In genomic region chr21:41926068-41926806, GRCh38 we compare ENCODE assay signal across 8 cellular contexts. TPM values are rescaled to one million over a fixed set of nuclear protein-coding genes. Genes with fewer than 3 reads are reported as not detected.
DNase-seq lines count a peak whose midpoint lies in the region; ATAC-seq and TF ChIP-seq lines count a peak whose summit lies in the region.

No MANE protein-coding gene starts in this region.

- H3K27ac Mint-ChIP-seq in WTC11 (peak overlapping the region; percentile 87), mesothelial cell of epicardium (peak overlapping the region; percentile 94)

- 9 to 18% methylated on average over 12 of the region's 12 CpGs for WGBS in tibial nerve, 2 donors

- peak overlapping the region; percentile 27 for H3K4me3 Mint-ChIP-seq in WTC11
- H3K4me3 Mint-ChIP-seq in mesothelial cell of epicardium: peak overlapping the region; percentile 43

- peak overlapping the region; percentile 91 to 92 for H3K9ac ChIP-seq in duodenal mucosa (ENCODE audit: low read depth in 1 of 2, low read length in 2 of 2)

- intact Hi-C loops in A673 (cut with micrococcal nuclease; ENCODE audit: unreplicated experiment): no loop called here

- DNase-seq in A673 (ENCODE audit: low spot score) (peak; percentile 44), HPDE6-E6E7 (ENCODE audit: extremely low spot score) (peak; percentile 41), WTC11 (ENCODE audit: low spot score) (peak; percentile 30), mesothelial cell of epicardium (ENCODE audit: low spot score in 2 of 2, unreplicated experiment in 2 of 2) (no peak), tibial nerve (ENCODE audit: low spot score in 2 of 2) (no peak), UCSD-AML1 (lab: John Stamatoyannopoulos, UW; ENCODE audit: unreplicated experiment) (no peak)

- ATAC-seq in GM18868 (IDR thresholded peaks at IDR 0.05; ENCODE audit: unreplicated experiment): peak; percentile 43
- peak; percentile 82 for ATAC-seq in WTC11

- no peak for TF ChIP-seq POLR2A in tibial nerve (IDR thresholded peaks at IDR 0.05)

- peak in 1 of 2 donors; percentile 48 for TF ChIP-seq EP300 in tibial nerve (IDR thresholded peaks at IDR 0.05)

- H3K9me3 ChIP-seq in A673 (ENCODE audit: low read depth, low read length, poor library complexity, severe bottlenecking): no peaks in the 10 kb centered on the region
- H3K9me3 ChIP-seq in duodenal mucosa (ENCODE audit: control insufficient read depth in 1 of 2, low read length in 2 of 2): no peaks in the 10 kb centered on the region
- no peaks in the 10 kb centered on the region for H3K9me3 ChIP-seq in tibial nerve

- TF ChIP-seq CTCF in A673 (conservative IDR thresholded peaks at IDR 0.05; ENCODE audit: low read depth, low read length) (no peak), WTC11 (IDR thresholded peaks at IDR 0.05) (no peak), mesothelial cell of epicardium (IDR thresholded peaks at IDR 0.05; ENCODE audit: unreplicated experiment) (no peak), tibial nerve (IDR thresholded peaks at IDR 0.05) (no peak)

- CTCF ChIA-PET in A673 (lab: Charles Lee): no interaction called here
- CTCF ChIA-PET in WTC11 (lab: Charles Lee): interaction anchor here (1.5 to 1.8 kb wide), 2 partner anchors 110 to 314 kb away, joined by 4 read pairs; no protein-coding TSS in a partner anchor

- no TSS peak for BruUV-seq in A673 (replicated peaks; lab: Mats Ljungman, UMichigan)

- POLR2A ChIA-PET in A673 (lab: Charles Lee; ENCODE audit: low non-redundant PET) (no interaction called here), WTC11 (lab: Charles Lee) (no interaction called here)

- H3K4me1 Mint-ChIP-seq in WTC11: peaks cover 39% of the 10 kb centered on the region
- H3K4me1 Mint-ChIP-seq in mesothelial cell of epicardium: peaks cover 48% of the 10 kb centered on the region

- H3K36me3 Mint-ChIP-seq in WTC11: no peaks in the 10 kb centered on the region
- no peaks in the 10 kb centered on the region for H3K36me3 Mint-ChIP-seq in mesothelial cell of epicardium

- H3K9me3 Mint-ChIP-seq in WTC11: no peaks in the 10 kb centered on the region
- H3K9me3 Mint-ChIP-seq in mesothelial cell of epicardium: no peaks in the 10 kb centered on the region

- peaks cover 17% of the 10 kb centered on the region for H3K4me1 ChIP-seq in A673 (ENCODE audit: insufficient read depth, low read length, poor library complexity, severe bottlenecking)
- peaks cover 29 to 49% of the 10 kb centered on the region in 2 donors for H3K4me1 ChIP-seq in duodenal mucosa (ENCODE audit: control insufficient read depth in 1 of 2, insufficient read depth in 2 of 2, low read length in 2 of 2)
- peaks cover 0 to 82% (median 30%) of the 10 kb centered on the region in 4 donors for H3K4me1 ChIP-seq in tibial nerve

- no peaks in the 10 kb centered on the region for H3K27me3 Mint-ChIP-seq in WTC11 (ENCODE audit: low read depth)
- no peaks in the 10 kb centered on the region for H3K27me3 Mint-ChIP-seq in mesothelial cell of epicardium (ENCODE audit: low read depth)

- H3K36me3 ChIP-seq in A673 (ENCODE audit: insufficient read depth, low read length, poor library complexity, severe bottlenecking): no peaks in the 10 kb centered on the region
- no peaks in the 10 kb centered on the region for H3K36me3 ChIP-seq in duodenal mucosa (ENCODE audit: control insufficient read depth in 1 of 2, insufficient read depth in 2 of 2, low read length in 2 of 2)
- H3K36me3 ChIP-seq in tibial nerve: no peaks in the 10 kb centered on the region

- H3K4me3 ChIP-seq in A673 (ENCODE audit: low read depth, low read length, poor library complexity, severe bottlenecking) (peak overlapping the region; percentile 26), duodenal mucosa (ENCODE audit: low read depth in 1 of 2, low read length in 2 of 2) (peak overlapping the region; percentile 78 to 81), tibial nerve (peak overlapping the region; percentile 8 to 57 (median 44))

- H3K27me3 ChIP-seq in A673 (replicated peaks; ENCODE audit: insufficient read depth, low read depth, low read length, poor library complexity) (no peaks in the 10 kb centered on the region), duodenal mucosa (ENCODE audit: control insufficient read depth in 1 of 2, insufficient read depth in 2 of 2, low read length in 2 of 2) (no peaks in the 10 kb centered on the region), tibial nerve (no peaks in the 10 kb centered on the region)

- H3K27ac ChIP-seq in A673 (ENCODE audit: low read depth, low read length, poor library complexity, severe bottlenecking) (peak overlapping the region; percentile 40), duodenal mucosa (ENCODE audit: low read depth, low read length) (peak overlapping the region; percentile 76), tibial nerve (peak overlapping the region; percentile 60 to 90 (median 89))

TF ChIP-seq in WTC11, 78 proteins besides CTCF, POLR2A, EP300 and RAD21 (continues in another document):
- TF ChIP-seq CREM (CRISPR knock-in tag; IDR thresholded peaks at IDR 0.05): no peak
- no peak for TF ChIP-seq FOXJ3 (CRISPR knock-in tag; IDR thresholded peaks at IDR 0.05; ENCODE audit: borderline replicate concordance)
- no peak for TF ChIP-seq ZNF512 (CRISPR knock-in tag; IDR thresholded peaks at IDR 0.05; ENCODE audit: borderline replicate concordance)
- TF ChIP-seq ZNF425 (CRISPR knock-in tag; conservative IDR thresholded peaks at IDR 0.05): no peak
- no peak for TF ChIP-seq SOX15 (CRISPR knock-in tag; IDR thresholded peaks at IDR 0.05)
- no peak for TF ChIP-seq KAT7 (CRISPR knock-in tag; IDR thresholded peaks at IDR 0.05; ENCODE audit: borderline replicate concordance)
- no peak for TF ChIP-seq GRHL2 (CRISPR knock-in tag; IDR thresholded peaks at IDR 0.05; ENCODE audit: insufficient replicate concordance, severe bottlenecking)
- TF ChIP-seq HMGA2 (CRISPR knock-in tag; IDR thresholded peaks at IDR 0.05): no peak
- no peak for TF ChIP-seq ZNF396 (CRISPR knock-in tag; IDR thresholded peaks at IDR 0.05; ENCODE audit: borderline replicate concordance)
- TF ChIP-seq SMAD3 (CRISPR knock-in tag; IDR thresholded peaks at IDR 0.05; ENCODE audit: borderline replicate concordance): no peak
- no peak for TF ChIP-seq CREB1 (CRISPR knock-in tag; IDR thresholded peaks at IDR 0.05)
- no peak for TF ChIP-seq GABPB1 (CRISPR knock-in tag; IDR thresholded peaks at IDR 0.05)
- TF ChIP-seq ZNF121 (CRISPR knock-in tag; IDR thresholded peaks at IDR 0.05): no peak
- no peak for TF ChIP-seq ATF6 (CRISPR knock-in tag; IDR thresholded peaks at IDR 0.05)
- no peak for TF ChIP-seq EMX1 (CRISPR knock-in tag; IDR thresholded peaks at IDR 0.05)

RNA-seq across cellular contexts. Expression of gene C2CD2, which starts 27.6 kb away (rescaled TPM):
- total RNA-seq in A673 (2021) (9.2 and 10.8 TPM in 2 replicates), WTC11 (2021) (11.2 to 14.9 TPM (median 14.1 TPM) in 3 replicates), mesothelial cell of epicardium (29.7 to 31.6 TPM (median 31.1 TPM) in 3 replicates), tibial nerve (10 to 100 TPM; 37.5 to 63.9 (median 51.6) TPM)

RNA-seq across cellular contexts. Expression of gene PRDM15, which starts 47.1 kb away (rescaled TPM):
- total RNA-seq in A673 (2021) (16.7 and 17.8 TPM in 2 replicates), WTC11 (2021) (10.3 to 12.9 TPM (median 12.2 TPM) in 3 replicates), mesothelial cell of epicardium (9.7 to 12.0 TPM (median 10.9 TPM) in 3 replicates), tibial nerve (10 to 100 TPM; 11.8 to 33.7 (median 18.5) TPM)

Comparison
In these comparisons a context has a peak if more than half of its experiments do, and no peak if none do; other contexts are left out.
1. DNase-seq: peak in A673 (single experiment), HPDE6-E6E7 (single experiment) and WTC11 (single experiment); none in mesothelial cell of epicardium (0 of 2), tibial nerve (0 of 2) and UCSD-AML1 (single experiment).
2. H3K4me3 ChIP-seq: peak in every context shown above with its lines; median percentile 80 in duodenal mucosa; 44 in tibial nerve; 26 in A673.
3. Peak in every context shown above with its lines, with median percentiles within 50 percentile points of each other: H3K27ac ChIP-seq.